ENCODE assay signal across 9 cellular contexts in genomic region chr9:114930063-114930812, GRCh38. TPM values are rescaled to one million over a fixed set of nuclear protein-coding genes. Genes with fewer than 3 reads are reported as not detected.
DNase-seq lines count a peak whose midpoint lies in the region; ATAC-seq and TF ChIP-seq lines count a peak whose summit lies in the region.
"Had no signal": no experiment of that assay in that cellular context is flagged by ENCODE, and none has a peak within 500 bp of the region (broad histone marks: within the 10 kb centered on the region; RNA-seq: fewer than 3 reads in every experiment).

TNFSF8 (minus strand) TSS chr9:114930591; CDS start chr9:114930303, 288 bp downstream.

- H3K27me3 ChIP-seq in DOHH2 (ENCODE audit: control insufficient read depth, low read length) (no peaks in the 10 kb centered on the region), Peyer's patch (no peaks in the 10 kb centered on the region), neutrophil (no peaks in the 10 kb centered on the region), brain microvascular endothelial cell (replicated peaks) (peaks cover 3% of the 10 kb centered on the region)

- TF ChIP-seq POLR2A in Peyer's patch (IDR thresholded peaks at IDR 0.05): peak in 1 of 2 donors; percentile 29

- in situ Hi-C loops in brain microvascular endothelial cell (cut with HindIII; ENCODE audit: low pct_ligation_motif_present, low sequenced_read_pairs): no loop called here

- H3K9me3 ChIP-seq in DOHH2 (ENCODE audit: control insufficient read depth, insufficient read depth, low read length): no peaks in the 10 kb centered on the region
- no peaks in the 10 kb centered on the region for H3K9me3 ChIP-seq in Peyer's patch
- H3K9me3 ChIP-seq in neutrophil: no peaks in the 10 kb centered on the region

- H3K36me3 ChIP-seq in DOHH2 (ENCODE audit: control insufficient read depth, low read length) (peaks cover 3% of the 10 kb centered on the region; the same call in 1 of the 2 replicates), Peyer's patch (no peaks in the 10 kb centered on the region), neutrophil (no peaks in the 10 kb centered on the region), brain microvascular endothelial cell (replicated peaks) (no peaks in the 10 kb centered on the region)

- no peak for ATAC-seq in HG02973 (IDR thresholded peaks at IDR 0.05; ENCODE audit: unreplicated experiment)

- H3K4me1 ChIP-seq in DOHH2 (ENCODE audit: control insufficient read depth, low read length): peaks cover 72% of the 10 kb centered on the region
- H3K4me1 ChIP-seq in Peyer's patch: no peaks in the 10 kb centered on the region
- H3K4me1 ChIP-seq in neutrophil (ENCODE audit: control insufficient read depth in 1 of 2, insufficient read depth in 1 of 2, low read depth in 1 of 2, low read length in 1 of 2): peaks cover 35 to 37% of the 10 kb centered on the region in 2 experiments

- DNase-seq in Peyer's patch: peak; percentile 52 to 86 (median 79)
- DNase-seq in activated naive CD4-positive, alpha-beta T cell treated with Interleukin-2 at 50 U/mL for 16 hours: peak; percentile 74
- DNase-seq in cerebellar cortex (ENCODE audit: low spot score): no peak
- DNase-seq in brain microvascular endothelial cell: no peak
- DNase-seq in SK-N-DZ (ENCODE audit: low spot score): no peak

- H3K9me2 ChIP-seq in DOHH2 (replicated peaks; ENCODE audit: control insufficient read depth, low read length): no peaks in the 10 kb centered on the region

- H3K27ac ChIP-seq in DOHH2 (ENCODE audit: low read depth, low read length) (peak within 1 kb of the TSS; percentile 91), Peyer's patch (peak within 1 kb of the TSS; percentile 72 to 84 (median 78)), neutrophil (peak within 1 kb of the TSS; percentile 90), brain microvascular endothelial cell (no peak within 1 kb of the TSS)

- no peak for TF ChIP-seq CTCF in DOHH2 (IDR thresholded peaks at IDR 0.05; ENCODE audit: low read depth, low read length, poor library complexity, severe bottlenecking)
- no peak for TF ChIP-seq CTCF in Peyer's patch (IDR thresholded peaks at IDR 0.05)
- TF ChIP-seq CTCF in neutrophil (IDR thresholded peaks at IDR 0.05): no peak
- TF ChIP-seq CTCF in brain microvascular endothelial cell (IDR thresholded peaks at IDR 0.05; ENCODE audit: low read depth, low read length, missing control alignments): no peak

- H3K4me2 ChIP-seq in DOHH2 (ENCODE audit: low read length): peak within 1 kb of the TSS; percentile 90

- no peaks in the 10 kb centered on the region for H4K20me1 ChIP-seq in DOHH2 (ENCODE audit: control insufficient read depth, insufficient read depth, low read depth, low read length)

- H3F3A ChIP-seq in DOHH2 (ENCODE audit: control insufficient read depth, insufficient read depth): peaks cover 32% of the 10 kb centered on the region

- peak within 1 kb of the TSS; percentile 85 for H3K4me3 ChIP-seq in DOHH2 (ENCODE audit: low read length)
- H3K4me3 ChIP-seq in Peyer's patch: peak within 1 kb of the TSS; percentile 35 to 53 (median 42)
- peak within 1 kb of the TSS; percentile 63 to 85 for H3K4me3 ChIP-seq in neutrophil (ENCODE audit: low read depth in 1 of 2, low read length in 1 of 2)
- no peak within 1 kb of the TSS for H3K4me3 ChIP-seq in brain microvascular endothelial cell (ENCODE audit: low read depth, low read length)

- H3K79me2 ChIP-seq in DOHH2 (ENCODE audit: control insufficient read depth, low read length): peaks cover 37% of the 10 kb centered on the region

RNA-seq across cellular contexts. Expression of gene TNFSF8, which starts in this region (rescaled TPM):
- 10 to 100 TPM in 1 of 4 donors, 1 to 10 TPM in 3; 2.1 to 11.6 (median 4.7) TPM for total RNA-seq in Peyer's patch
- not detected in 2 replicates for polyA plus RNA-seq in SK-N-DZ (2014; cell fraction: cytosol; rRNA removed)
- not detected in 2 replicates for polyA plus RNA-seq in SK-N-DZ (2014; cell fraction: nucleus; rRNA removed)
- total RNA-seq: Daoy had no signal

Comparison
In these comparisons a context has a peak if more than half of its experiments do, and no peak if none do; other contexts are left out.
1. DNase-seq: peak in Peyer's patch (3 of 3) and activated naive CD4-positive, alpha-beta T cell treated with Interleukin-2 at 50 U/mL for 16 hours (single experiment); none in cerebellar cortex (single experiment), brain microvascular endothelial cell (single experiment) and SK-N-DZ (single experiment).